In genomic region chr4:102772738-102773340, GRCh38 we compare ENCODE assay signal across 22 cellular contexts. TPM values are rescaled to one million over a fixed set of nuclear protein-coding genes. Genes with fewer than 3 reads are reported as not detected.
DNase-seq lines count a peak whose midpoint lies in the region; ATAC-seq, FAIRE-seq and TF ChIP-seq lines count a peak whose summit lies in the region.
"Had no signal": no experiment of that assay in that cellular context is flagged by ENCODE, and none has a peak within 500 bp of the region (broad histone marks: within the 10 kb centered on the region; RNA-seq: fewer than 3 reads in every experiment).

No MANE protein-coding gene starts in this region.

- no peaks in the 10 kb centered on the region for H3K9me3 Mint-ChIP-seq in activated CD4-positive, alpha-beta T cell treated with anti-CD3 and anti-CD28 coated beads, Interleukin-2, amount 10 ng/mL, durations not matched to agents 24 days and 14 days
- H3K9me3 Mint-ChIP-seq in activated CD4-positive, alpha-beta T cell treated with anti-CD3 and anti-CD28 coated beads, Interleukin-2, amount 10 ng/mL, durations not matched to agents 7 days and 5 days = no peaks in the 10 kb centered on the region
- no peaks in the 10 kb centered on the region for H3K9me3 Mint-ChIP-seq in glutamatergic neuron (ENCODE audit: unreplicated experiment)
- H3K9me3 Mint-ChIP-seq: CD4-positive, alpha-beta memory T cell had no signal

- H3K36me3 ChIP-seq in K562 (ENCODE audit: control insufficient read depth, insufficient read depth, low read length) = no peaks in the 10 kb centered on the region
- H3K36me3 ChIP-seq in mucosa of descending colon (ENCODE audit: low read depth) = no peaks in the 10 kb centered on the region
- H3K36me3 ChIP-seq: BLaER1 treated with 17β-estradiol and CSF1 and Interleukin-3, amounts not matched to agents 10 nM and 100 nM; HAP-1 had no signal

- H4K20me1 ChIP-seq in K562 (replicated peaks; ENCODE audit: control insufficient read depth, insufficient read depth, low read length) = no peaks in the 10 kb centered on the region
- H4K20me1 ChIP-seq: BLaER1 treated with 17β-estradiol and CSF1 and Interleukin-3, amounts not matched to agents 10 nM and 100 nM had no signal

- no peaks in the 10 kb centered on the region for H3K9me3 ChIP-seq in K562 (replicated peaks; ENCODE audit: control insufficient read depth, insufficient read depth, low read depth, low read length)
- no peaks in the 10 kb centered on the region for H3K9me3 ChIP-seq in mucosa of descending colon
- H3K9me3 ChIP-seq: Caco-2, HAP-1 had no signal

- in situ Hi-C loops in K562 (cut with MboI) = no loop called here

- peak; percentile 45 for DNase-seq in activated CD4-positive, alpha-beta T cell treated with anti-CD3 and anti-CD28 coated beads, Interleukin-2, amount 10 ng/mL, durations not matched to agents 24 days and 14 days
- no peak for DNase-seq in activated CD4-positive, alpha-beta T cell treated with anti-CD3 and anti-CD28 coated beads, Interleukin-2, amount 10 ng/mL, durations not matched to agents 7 days and 5 days
- no peak for DNase-seq in K562 (ENCODE audit: extremely low read depth in 1 of 4, low spot score in 3 of 4)
- no peak for DNase-seq in mucosa of descending colon
- DNase-seq in glutamatergic neuron = no peak
- DNase-seq in D721Med (ENCODE audit: insufficient read length, low spot score) = no peak
- DNase-seq in T-helper 2 cell = no peak
- DNase-seq: Caco-2; CD4-positive, alpha-beta memory T cell; DMS 273 treated with DMSO at 0.1 percent for 48 hours; DMS79; EL; GDM1; GOT3 had no signal

- 19% methylated on average over 4 of the region's 4 CpGs for WGBS in K562 (ENCODE audit: insufficient coverage, low coverage, missing lambda C conversion rate)

- POLR2A ChIA-PET in activated CD4-positive, alpha-beta T cell treated with anti-CD3 and anti-CD28 coated beads, Interleukin-2, amount 10 ng/mL, durations not matched to agents 7 days and 5 days (lab: Charles Lee) = no interaction called here
- POLR2A ChIA-PET in K562 (lab: Yijun Ruan, JAX) = interaction anchor here (1.1 kb wide), 1 partner anchor 9 kb away, joined by 3 read pairs; no protein-coding TSS in a partner anchor

- no peaks in the 10 kb centered on the region for H3K36me3 Mint-ChIP-seq in activated CD4-positive, alpha-beta T cell treated with anti-CD3 and anti-CD28 coated beads, Interleukin-2, amount 10 ng/mL, durations not matched to agents 24 days and 14 days (ENCODE audit: low read depth)
- no peaks in the 10 kb centered on the region for H3K36me3 Mint-ChIP-seq in activated CD4-positive, alpha-beta T cell treated with anti-CD3 and anti-CD28 coated beads, Interleukin-2, amount 10 ng/mL, durations not matched to agents 7 days and 5 days (ENCODE audit: low read depth)
- no peaks in the 10 kb centered on the region for H3K36me3 Mint-ChIP-seq in glutamatergic neuron (ENCODE audit: unreplicated experiment)
- H3K36me3 Mint-ChIP-seq: CD14-positive monocyte; CD4-positive, alpha-beta memory T cell had no signal

- H3K4me3 ChIP-seq in K562 = no peak overlapping the region
- H3K4me3 ChIP-seq in mucosa of descending colon = no peak overlapping the region
- H3K4me3 ChIP-seq: BLaER1 treated with 17β-estradiol and CSF1 and Interleukin-3, amounts not matched to agents 10 nM and 100 nM; GM12878; HAP-1 had no signal

- H3K79me2 ChIP-seq in K562 (ENCODE audit: control insufficient read depth, insufficient read depth, low read length) = no peaks in the 10 kb centered on the region

- TF ChIP-seq EP300 in K562 (IDR thresholded peaks at IDR 0.05; ENCODE audit: low read length) = no peak

- H3K4me1 Mint-ChIP-seq in activated CD4-positive, alpha-beta T cell treated with anti-CD3 and anti-CD28 coated beads, Interleukin-2, amount 10 ng/mL, durations not matched to agents 24 days and 14 days = no peaks in the 10 kb centered on the region
- no peaks in the 10 kb centered on the region for H3K4me1 Mint-ChIP-seq in activated CD4-positive, alpha-beta T cell treated with anti-CD3 and anti-CD28 coated beads, Interleukin-2, amount 10 ng/mL, durations not matched to agents 7 days and 5 days
- H3K4me1 Mint-ChIP-seq in glutamatergic neuron (ENCODE audit: low read depth, unreplicated experiment) = no peaks in the 10 kb centered on the region
- H3K4me1 Mint-ChIP-seq: B cell; CD14-positive monocyte; CD4-positive, alpha-beta memory T cell had no signal

- TF ChIP-seq RAD21 in K562 (CRISPR knock-in tag; conservative IDR thresholded peaks at IDR 0.05 in 1 of 2, IDR thresholded peaks at IDR 0.05 in 1 of 2) = no peak

- H3K9me1 ChIP-seq in K562 (ENCODE audit: control insufficient read depth, insufficient read depth, low read length) = no peaks in the 10 kb centered on the region

- no peaks in the 10 kb centered on the region for H3K27me3 ChIP-seq in K562 (ENCODE audit: control insufficient read depth in 2 of 2, insufficient read depth in 2 of 2, low read length in 2 of 2)
- H3K27me3 ChIP-seq: BLaER1 treated with 17β-estradiol and CSF1 and Interleukin-3, amounts not matched to agents 10 nM and 100 nM had no signal

- H3K9ac ChIP-seq in K562 (ENCODE audit: insufficient read depth in 1 of 2, low read depth in 2 of 2, low read length in 2 of 2) = no peak overlapping the region
- H3K9ac ChIP-seq: BLaER1 treated with 17β-estradiol and CSF1 and Interleukin-3, amounts not matched to agents 10 nM and 100 nM had no signal

- H3K4me1 ChIP-seq in K562 (replicated peaks in 1 of 2; ENCODE audit: control insufficient read depth in 2 of 2, insufficient read depth in 2 of 2, low read length in 2 of 2) = no peaks in the 10 kb centered on the region
- H3K4me1 ChIP-seq in mucosa of descending colon (ENCODE audit: low read depth) = no peaks in the 10 kb centered on the region
- H3K4me1 ChIP-seq: Caco-2, HAP-1 had no signal

- FAIRE-seq in K562 (lab: Jason Lieb, UNC) = no peak
- FAIRE-seq in D721Med (lab: Jason Lieb, UNC) = no peak
- FAIRE-seq: A204.1, GM12878, H54 had no signal

- intact Hi-C loops in activated CD4-positive, alpha-beta T cell treated with anti-CD3 and anti-CD28 coated beads, Interleukin-2, amount 10 ng/mL, durations not matched to agents 24 days and 14 days (cut with micrococcal nuclease) = no loop called here
- intact Hi-C loops in K562 (cut with micrococcal nuclease) (no loop called here), mucosa of descending colon (cut with DNase I, micrococcal nuclease) (no loop called here)

- no peak for TF ChIP-seq CTCF in K562 (IDR thresholded peaks at IDR 0.05 in 2 of 3, conservative IDR thresholded peaks at IDR 0.05 in 1 of 3; ENCODE audit: insufficient read depth in 2 of 3, low read depth in 1 of 3, low read length in 3 of 3)
- no peak for TF ChIP-seq CTCF in mucosa of descending colon (IDR thresholded peaks at IDR 0.05)
- TF ChIP-seq CTCF in glutamatergic neuron (IDR thresholded peaks at IDR 0.05; ENCODE audit: partially characterized antibody, unreplicated experiment) = no peak
- no peak for TF ChIP-seq CTCF in D721Med (IDR thresholded peaks at IDR 0.05; ENCODE audit: insufficient read depth, missing control alignments)

- ATAC-seq in K562 (no peak; the same call in 1 of the 3 replicates), mucosa of descending colon (peak; percentile 57)
- ATAC-seq: GM12878 had no signal

- no peak overlapping the region for H3K4me3 Mint-ChIP-seq in activated CD4-positive, alpha-beta T cell treated with anti-CD3 and anti-CD28 coated beads, Interleukin-2, amount 10 ng/mL, durations not matched to agents 24 days and 14 days
- H3K4me3 Mint-ChIP-seq in activated CD4-positive, alpha-beta T cell treated with anti-CD3 and anti-CD28 coated beads, Interleukin-2, amount 10 ng/mL, durations not matched to agents 7 days and 5 days = no peak overlapping the region
- H3K4me3 Mint-ChIP-seq in glutamatergic neuron (ENCODE audit: unreplicated experiment) = no peak overlapping the region
- H3K4me3 Mint-ChIP-seq: B cell; CD14-positive monocyte; CD4-positive, alpha-beta memory T cell had no signal

- peaks cover 15% of the 10 kb centered on the region for H3K27me3 Mint-ChIP-seq in activated CD4-positive, alpha-beta T cell treated with anti-CD3 and anti-CD28 coated beads, Interleukin-2, amount 10 ng/mL, durations not matched to agents 24 days and 14 days
- H3K27me3 Mint-ChIP-seq in activated CD4-positive, alpha-beta T cell treated with anti-CD3 and anti-CD28 coated beads, Interleukin-2, amount 10 ng/mL, durations not matched to agents 7 days and 5 days = peaks cover 8% of the 10 kb centered on the region
- H3K27me3 Mint-ChIP-seq in glutamatergic neuron (ENCODE audit: unreplicated experiment) = no peaks in the 10 kb centered on the region
- H3K27me3 Mint-ChIP-seq: B cell had no signal

- H3K27ac Mint-ChIP-seq in activated CD4-positive, alpha-beta T cell treated with anti-CD3 and anti-CD28 coated beads, Interleukin-2, amount 10 ng/mL, durations not matched to agents 24 days and 14 days = no peak overlapping the region
- H3K27ac Mint-ChIP-seq in activated CD4-positive, alpha-beta T cell treated with anti-CD3 and anti-CD28 coated beads, Interleukin-2, amount 10 ng/mL, durations not matched to agents 7 days and 5 days = no peak overlapping the region
- no peak overlapping the region for H3K27ac Mint-ChIP-seq in glutamatergic neuron (ENCODE audit: unreplicated experiment)
- H3K27ac Mint-ChIP-seq: B cell had no signal

- no peak overlapping the region for H3K27ac ChIP-seq in K562 (ENCODE audit: extremely low read depth, low read depth, low read length)
- H3K27ac ChIP-seq: 22Rv1; BLaER1 treated with 17β-estradiol and CSF1 and Interleukin-3, amounts not matched to agents 10 nM and 100 nM had no signal

- CTCF ChIA-PET in activated CD4-positive, alpha-beta T cell treated with anti-CD3 and anti-CD28 coated beads, Interleukin-2, amount 10 ng/mL, durations not matched to agents 7 days and 5 days (lab: Charles Lee) = no interaction called here
- CTCF ChIA-PET in K562 (lab: Yijun Ruan, JAX; ENCODE audit: low intra/inter-chr PET ratio) = no interaction called here

- H3K4me2 ChIP-seq in K562 (ENCODE audit: insufficient read depth, low read length) = no peak overlapping the region
- H3K4me2 ChIP-seq: BLaER1 treated with 17β-estradiol and CSF1 and Interleukin-3, amounts not matched to agents 10 nM and 100 nM had no signal

- no peak overlapping the region for H2AFZ ChIP-seq in K562 (ENCODE audit: low read depth, low read length)

- no peak for TF ChIP-seq POLR2A in K562 (conservative IDR thresholded peaks at IDR 0.05)

- BruUV-seq in K562 (replicated peaks; lab: Mats Ljungman, UMichigan) = no TSS peak

RNA-seq across cellular contexts. Expression of gene MANBA, which starts 12.1 kb away (rescaled TPM):
- 8.2 and 9.4 TPM in 2 replicates for total RNA-seq in activated CD4-positive, alpha-beta T cell treated with anti-CD3 and anti-CD28 coated beads, Interleukin-2, amount 10 ng/mL, durations not matched to agents 24 days and 14 days
- 10 to 100 TPM; 13.8 to 15.2 TPM for total RNA-seq in activated CD4-positive, alpha-beta T cell treated with anti-CD3 and anti-CD28 coated beads, Interleukin-2, amount 10 ng/mL, durations not matched to agents 7 days and 5 days
- total RNA-seq in K562 (2011; cell fraction: chromatin; rRNA removed; ENCODE audit: low replicate concordance) = 13.7 and 32.2 TPM in 2 replicates
- total RNA-seq in K562 (2011; cell fraction: nucleolus; rRNA removed) = 9.7 TPM in 2 replicates
- 15.8 and 21.3 TPM in 2 replicates for total RNA-seq in K562 (2011; cell fraction: nucleoplasm; rRNA removed)
- total RNA-seq in K562 (2014; rRNA removed) (8.2 and 10.9 TPM in 2 replicates), K562 (2014; rRNA removed; fragmentation: Illumina TruSeq; extraction: Trizol) (9.0 and 9.4 TPM in 2 replicates), K562 (2015; rRNA removed; fragmentation: Illumina TruSeq; extraction: Trizol) (12.9 and 13.3 TPM in 2 replicates), K562 (2021) (7.7 TPM in 2 replicates), mucosa of descending colon (10 to 100 TPM; 15.5 to 25.0 (median 19.9) TPM), glutamatergic neuron (ENCODE audit: unreplicated experiment) (13.0 TPM)
- polyA plus RNA-seq in K562 (2011; rRNA removed) (2.8 and 5.3 TPM in 2 replicates), K562 (2014; fragmentation: Illumina TruSeq; extraction: Trizol) (6.6 and 7.8 TPM in 2 replicates), K562 (2014; fragmentation: Nextera tagmentation; extraction: Ambion mirVana) (1 to 10 TPM; 1.8 to 3.7 TPM), K562 (2014; rRNA removed) (4.7 and 6.1 TPM in 2 replicates)
- 4.7 and 6.0 TPM in 2 replicates for polyA plus RNA-seq in K562 (2011; cell fraction: cytosol; rRNA removed)
- polyA plus RNA-seq in K562 (2011; cell fraction: nucleus; rRNA removed) = 9.1 and 15.4 TPM in 2 replicates
- 9.1 and 18.3 TPM in 2 replicates for polyA plus RNA-seq in K562 (2012)
- polyA minus RNA-seq in K562 (2011; rRNA and poly(A)+ RNA removed) = 6.0 and 11.7 TPM in 2 replicates
- polyA minus RNA-seq in K562 (2011; cell fraction: cytosol; rRNA and poly(A)+ RNA removed) = 5.5 and 7.5 TPM in 2 replicates
- 14.5 and 20.7 TPM in 2 replicates for polyA minus RNA-seq in K562 (2011; cell fraction: nucleus; rRNA and poly(A)+ RNA removed)

RNA-seq across cellular contexts. Expression of gene UBE2D3, which starts 54.5 kb away (rescaled TPM):
- total RNA-seq in activated CD4-positive, alpha-beta T cell treated with anti-CD3 and anti-CD28 coated beads, Interleukin-2, amount 10 ng/mL, durations not matched to agents 24 days and 14 days = 488 TPM in 2 replicates
- total RNA-seq in activated CD4-positive, alpha-beta T cell treated with anti-CD3 and anti-CD28 coated beads, Interleukin-2, amount 10 ng/mL, durations not matched to agents 7 days and 5 days = 100 to 1,000 TPM; 360 to 500 TPM
- total RNA-seq in K562 (2011; cell fraction: chromatin; rRNA removed; ENCODE audit: low replicate concordance) = 106 and 238 TPM in 2 replicates
- total RNA-seq in K562 (2011; cell fraction: nucleolus; rRNA removed) = 61.5 and 87.0 TPM in 2 replicates
- total RNA-seq in K562 (2011; cell fraction: nucleoplasm; rRNA removed) = 180 and 303 TPM in 2 replicates
- total RNA-seq in K562 (2014; rRNA removed) (434 and 562 TPM in 2 replicates), K562 (2014; rRNA removed; fragmentation: Illumina TruSeq; extraction: Trizol) (257 and 281 TPM in 2 replicates), K562 (2015; rRNA removed; fragmentation: Illumina TruSeq; extraction: Trizol) (305 and 313 TPM in 2 replicates), K562 (2021) (276 and 281 TPM in 2 replicates), mucosa of descending colon (100 to 1,000 TPM; 290 to 303 (median 293) TPM), glutamatergic neuron (ENCODE audit: unreplicated experiment) (261 TPM)
- polyA plus RNA-seq in K562 (2011; rRNA removed) (348 and 408 TPM in 2 replicates), K562 (2014; fragmentation: Illumina TruSeq; extraction: Trizol) (447 and 618 TPM in 2 replicates), K562 (2014; fragmentation: Nextera tagmentation; extraction: Ambion mirVana) (100 to 1,000 TPM; 191 to 202 TPM), K562 (2014; rRNA removed) (292 and 329 TPM in 2 replicates)
- 357 and 381 TPM in 2 replicates for polyA plus RNA-seq in K562 (2011; cell fraction: cytosol; rRNA removed)
- polyA plus RNA-seq in K562 (2011; cell fraction: nucleus; rRNA removed) = 305 and 318 TPM in 2 replicates
- 235 and 382 TPM in 2 replicates for polyA plus RNA-seq in K562 (2012)
- 278 and 307 TPM in 2 replicates for polyA minus RNA-seq in K562 (2011; rRNA and poly(A)+ RNA removed)
- polyA minus RNA-seq in K562 (2011; cell fraction: cytosol; rRNA and poly(A)+ RNA removed) = 149 and 195 TPM in 2 replicates
- 123 and 159 TPM in 2 replicates for polyA minus RNA-seq in K562 (2011; cell fraction: nucleus; rRNA and poly(A)+ RNA removed)
